In the genomic region with DNA sequence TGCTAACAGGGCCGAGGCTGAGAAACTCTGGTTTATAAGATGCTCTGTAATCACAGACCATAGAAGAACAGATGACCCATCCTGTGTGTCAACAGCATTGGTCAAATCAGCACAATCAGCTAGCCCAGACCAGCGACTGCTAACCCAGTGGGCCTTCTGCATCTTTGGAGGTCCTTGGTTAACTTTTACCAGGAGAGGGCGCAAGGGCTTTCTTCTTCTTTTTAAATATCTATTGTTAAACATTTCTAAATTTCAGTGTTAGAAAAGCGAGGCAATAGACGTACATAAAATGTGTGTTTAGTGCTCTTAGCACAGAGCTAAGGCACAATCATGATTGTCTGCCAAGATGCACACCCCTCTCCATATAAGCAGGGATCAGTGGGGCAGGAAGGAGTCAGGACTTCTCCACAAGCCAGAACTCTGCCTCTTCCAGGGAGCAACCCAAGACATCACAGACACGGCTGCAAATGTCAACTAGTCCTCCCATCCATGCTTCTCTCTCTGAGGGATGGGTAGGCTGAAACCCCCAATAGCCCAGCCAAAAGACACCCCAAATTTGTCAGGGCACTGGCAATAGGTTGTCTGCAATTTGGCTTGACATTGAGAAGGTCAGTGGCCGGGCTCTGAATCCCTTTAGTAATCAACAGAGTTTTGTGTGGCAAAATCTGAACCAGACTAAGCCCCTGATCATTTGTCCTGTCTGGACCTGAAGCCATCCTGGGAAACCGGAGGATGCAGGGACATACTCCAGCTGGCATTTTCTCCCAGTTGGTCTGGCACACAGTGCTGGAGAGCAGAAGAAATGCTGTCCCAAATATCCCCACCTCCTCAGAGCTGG, we compare ENCODE assay signal across 8 cellular contexts.
DNase-seq lines count a peak whose midpoint lies in the region; ATAC-seq and TF ChIP-seq lines count a peak whose summit lies in the region.

No MANE protein-coding gene starts in this region.

- H3K27me3 ChIP-seq in HL-60 (ENCODE audit: insufficient read depth, poor library complexity, severe bottlenecking) (no peaks in the 10 kb centered on the region), SU-DHL-6 (ENCODE audit: low read length) (no peaks in the 10 kb centered on the region), hepatocyte (no peaks in the 10 kb centered on the region)

- peaks cover 33% of the 10 kb centered on the region for H3K4me1 ChIP-seq in hepatocyte (ENCODE audit: insufficient read depth)

- no peak for ATAC-seq in HG03135 (IDR thresholded peaks at IDR 0.05; ENCODE audit: unreplicated experiment)

- H3K4me2 ChIP-seq in SU-DHL-6 (ENCODE audit: low read depth, low read length, poor library complexity, severe bottlenecking) (peak overlapping the region; percentile 75), hepatocyte (no peak overlapping the region)

- peaks cover 78% of the 10 kb centered on the region for H3F3A ChIP-seq in SU-DHL-6 (ENCODE audit: insufficient read depth)

- no peaks in the 10 kb centered on the region for H4K20me1 ChIP-seq in SU-DHL-6 (ENCODE audit: low read depth, low read length)
- no peaks in the 10 kb centered on the region for H4K20me1 ChIP-seq in hepatocyte (ENCODE audit: insufficient read depth, poor library complexity, severe bottlenecking)

- peak overlapping the region; percentile 46 for H3K9ac ChIP-seq in SU-DHL-6 (ENCODE audit: low read length)

- H3K4me3 ChIP-seq in HL-60 (replicated peaks; ENCODE audit: insufficient read depth, low read length): no peak overlapping the region
- no peak overlapping the region for H3K4me3 ChIP-seq in SU-DHL-6 (ENCODE audit: insufficient read depth, low read length, poor library complexity, severe bottlenecking)
- H3K4me3 ChIP-seq in hepatocyte: no peak overlapping the region

- H3K9me2 ChIP-seq in SU-DHL-6 (replicated peaks; ENCODE audit: insufficient read depth, low read length) (no peaks in the 10 kb centered on the region), hepatocyte (replicated peaks; ENCODE audit: insufficient read depth) (no peaks in the 10 kb centered on the region)

- H3K27ac ChIP-seq in HL-60 (replicated peaks): no peak overlapping the region; the same call in 1 of the 2 replicates
- peak overlapping the region; percentile 92 for H3K27ac ChIP-seq in SU-DHL-6 (ENCODE audit: low read depth, low read length)
- H3K27ac ChIP-seq in hepatocyte: peak overlapping the region; percentile 13

- no peaks in the 10 kb centered on the region for H3K36me3 ChIP-seq in SU-DHL-6 (ENCODE audit: low read length)
- H3K36me3 ChIP-seq in hepatocyte (replicated peaks; ENCODE audit: insufficient read depth, low read depth): no peaks in the 10 kb centered on the region

- 58% methylated on average over 8 of the region's 8 CpGs for WGBS in hepatocyte (ENCODE audit: low lambda C conversion rate, missing lambda C conversion rate)

- H2AFZ ChIP-seq in SU-DHL-6 (ENCODE audit: low read depth, low read length, severe bottlenecking): no peak overlapping the region
- H2AFZ ChIP-seq in hepatocyte: no peak overlapping the region

- H3K79me2 ChIP-seq in SU-DHL-6 (ENCODE audit: insufficient read depth, low read length): peaks cover 56% of the 10 kb centered on the region
- no peaks in the 10 kb centered on the region for H3K79me2 ChIP-seq in hepatocyte

- DNase-seq in NCI-H1436 (lab: John Stamatoyannopoulos, UW): peak; percentile 48
- DNase-seq in NCI-H1436 treated with DMSO at 0.1 percent for 48 hours (lab: John Stamatoyannopoulos, UW): no peak
- peak in 1 of 2 experiments; percentile 59 for DNase-seq in HL-60 (ENCODE audit: low read depth in 1 of 2, low spot score in 1 of 2)
- peak in 30 of 58 donors; percentile 7 to 56 (median 20) for DNase-seq in anterior cingulate cortex (lab: John Stamatoyannopoulos, UW)
- peak; percentile 68 for DNase-seq in hepatocyte (ENCODE audit: low spot score)
- DNase-seq in smooth muscle cell of the brain vasculature (ENCODE audit: low read depth, low spot score): peak; percentile 31

- H3K9me3 ChIP-seq in SU-DHL-6 (ENCODE audit: insufficient read depth, low read length) (no peaks in the 10 kb centered on the region), hepatocyte (ENCODE audit: low read depth) (no peaks in the 10 kb centered on the region)

- peak; percentile 9 for TF ChIP-seq CTCF in HL-60 (IDR thresholded peaks at IDR 0.05; ENCODE audit: insufficient read depth, low read length)
- peak; percentile 66 for TF ChIP-seq CTCF in SU-DHL-6 (IDR thresholded peaks at IDR 0.05; ENCODE audit: insufficient read depth, low read length, poor library complexity, severe bottlenecking)
- peak; percentile 63 for TF ChIP-seq CTCF in hepatocyte (IDR thresholded peaks at IDR 0.05; ENCODE audit: poor library complexity)

Comparison
In these comparisons a context has a peak if more than half of its experiments do, and no peak if none do; other contexts are left out.
1. CTCF ChIP-seq: peak in every context shown above with its lines; median percentile 66 in SU-DHL-6; 63 in hepatocyte; 9 in HL-60.